9 cellular contexts compared by ENCODE assay signal in the genomic region with DNA sequence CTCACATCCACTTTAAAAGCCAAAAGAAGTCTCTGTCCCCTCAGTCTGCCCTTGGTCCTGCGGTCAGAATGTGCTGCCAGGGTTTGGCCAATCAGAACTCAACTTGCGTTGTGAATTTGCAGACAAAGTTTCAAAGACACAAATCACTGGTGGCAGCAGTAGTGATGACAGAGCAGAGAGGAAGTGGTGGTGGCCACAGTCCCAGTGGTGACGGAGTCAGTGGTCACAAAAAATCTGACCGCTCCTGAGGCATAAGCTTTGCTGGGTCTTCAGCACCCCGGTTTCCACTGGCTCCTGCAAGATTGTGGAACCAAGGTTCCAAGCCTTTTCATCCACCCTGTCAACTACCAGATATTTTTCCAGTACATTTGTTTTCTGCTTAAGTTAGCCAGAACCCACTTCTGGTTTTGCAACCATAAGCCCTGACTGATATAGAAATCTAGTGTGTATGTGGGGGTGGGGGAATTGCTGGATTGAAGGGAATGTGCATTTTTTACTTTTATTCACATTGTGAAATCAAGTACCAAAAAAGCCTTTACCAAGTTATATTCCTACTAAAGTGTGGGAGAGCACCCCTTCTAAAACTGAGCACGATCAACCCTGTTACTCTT.
DNase-seq lines count a peak whose midpoint lies in the region; ATAC-seq, FAIRE-seq and TF ChIP-seq lines count a peak whose summit lies in the region.
"Had no signal": no experiment of that assay in that cellular context is flagged by ENCODE, and none has a peak within 500 bp of the region (broad histone marks: within the 10 kb centered on the region; RNA-seq: fewer than 3 reads in every experiment).

No MANE protein-coding gene starts in this region.

- intact Hi-C loops in transverse colon (cut with DNase I; ENCODE audit: low total_unique reads), result no loop called here

- H3K4me1 ChIP-seq in transverse colon, result no peaks in the 10 kb centered on the region
- H3K4me1 ChIP-seq: parathyroid adenoma had no signal

- no peaks in the 10 kb centered on the region for H3K9me3 ChIP-seq in transverse colon

- TF ChIP-seq POLR2A in GM12891 (IDR thresholded peaks at IDR 0.05; ENCODE audit: low read depth, low read length) (no peak), transverse colon (IDR thresholded peaks at IDR 0.05) (no peak)

- no peak for FAIRE-seq in GM12891 (lab: Jason Lieb, UNC)

- no peak overlapping the region for H3K4me3 ChIP-seq in transverse colon

- TF ChIP-seq CTCF in GM20000 (IDR thresholded peaks at IDR 0.05; ENCODE audit: extremely low read depth, missing control alignments), result no peak
- TF ChIP-seq CTCF in transverse colon (IDR thresholded peaks at IDR 0.05), result no peak

- ATAC-seq in HG03520 (IDR thresholded peaks at IDR 0.05; ENCODE audit: unreplicated experiment) (peak; percentile 87), GM21390 (IDR thresholded peaks at IDR 0.05; ENCODE audit: unreplicated experiment) (no peak)

- H3K27ac ChIP-seq in transverse colon, result no peak overlapping the region
- H3K27ac ChIP-seq: parathyroid adenoma had no signal

- H3K27me3 ChIP-seq in transverse colon, result no peaks in the 10 kb centered on the region

- TF ChIP-seq EP300 in transverse colon (IDR thresholded peaks at IDR 0.05; ENCODE audit: low read depth), result no peak

- in situ Hi-C loops in transverse colon (cut with MboI; ENCODE audit: low pct_ligation_motif_present in 1 of 4, low pct_unique_long_range_greater_than_20kb in 1 of 4, low sequenced_read_pairs in 3 of 4), result no loop called here

- DNase-seq in GM12891 (ENCODE audit: insufficient read length, low spot score), result no peak
- DNase-seq in GM20000 (ENCODE audit: low spot score), result peak; percentile 41
- DNase-seq in globus pallidus (ENCODE audit: low spot score), result peak; percentile 13
- DNase-seq in COR-L47 (lab: John Stamatoyannopoulos, UW), result no peak
- no peak for DNase-seq in transverse colon
- DNase-seq in NCI-H2029 (lab: John Stamatoyannopoulos, UW), result no peak

- H3K36me3 ChIP-seq in transverse colon, result no peaks in the 10 kb centered on the region

- WGBS in transverse colon (ENCODE audit: low coverage in 1 of 2), 2 donors, result 57 to 88% methylated on average over 1 to 6 of the region's 6 CpGs

TF ChIP-seq in GM12891, 5 proteins besides CTCF, POLR2A, EP300 and RAD21:
- TF ChIP-seq POLR2AphosphoS5 (IDR thresholded peaks at IDR 0.05; ENCODE audit: low read depth, low read length) (no peak), PAX5 (IDR thresholded peaks at IDR 0.05; ENCODE audit: insufficient read depth, low read length, severe bottlenecking) (no peak), SPI1 (IDR thresholded peaks at IDR 0.05; ENCODE audit: low read depth, low read length) (peak; percentile 53)

Comparison
In these comparisons a context has a peak if more than half of its experiments do, and no peak if none do; other contexts are left out.
1. DNase-seq: peak in GM20000 (single experiment) and globus pallidus (single experiment); none in GM12891 (single experiment), COR-L47 (single experiment), transverse colon (single experiment) and NCI-H2029 (single experiment).